1 cellular context compared by ENCODE assay signal in genomic region chr2:168711091-168711490, GRCh38.
TF ChIP-seq lines count a peak whose summit lies in the region.

No MANE protein-coding gene starts in this region.

TF ChIP-seq in GM12878, 131 proteins besides CTCF, POLR2A, EP300 and RAD21 (continued from another document):
- no peak for TF ChIP-seq ZBTB4 (CRISPR knock-in tag; IDR thresholded peaks at IDR 0.05)
- no peak for TF ChIP-seq KAT2A (conservative IDR thresholded peaks at IDR 0.05; ENCODE audit: control insufficient read depth, low read depth, low read length)
- no peak for TF ChIP-seq MXI1 (IDR thresholded peaks at IDR 0.05; ENCODE audit: low read depth, low read length)
- no peak for TF ChIP-seq POLR2AphosphoS5 (IDR thresholded peaks at IDR 0.05; ENCODE audit: low read length)
- TF ChIP-seq CBX5 (IDR thresholded peaks at IDR 0.05; ENCODE audit: low read depth), result no peak
- no peak for TF ChIP-seq FOXK2 (IDR thresholded peaks at IDR 0.05)
- no peak for TF ChIP-seq E2F4 (IDR thresholded peaks at IDR 0.05; ENCODE audit: low read depth, low read length)
- no peak for TF ChIP-seq STAT3 (IDR thresholded peaks at IDR 0.05; ENCODE audit: low read depth, low read length)
- TF ChIP-seq BCL3 (IDR thresholded peaks at IDR 0.05; ENCODE audit: borderline replicate concordance, insufficient read depth, low read depth, low read length, poor library complexity, severe bottlenecking), result no peak
- no peak for TF ChIP-seq ZSCAN29 (IDR thresholded peaks at IDR 0.05)
- TF ChIP-seq SIX5 (IDR thresholded peaks at IDR 0.05; ENCODE audit: low read depth, low read length, severe bottlenecking), result no peak
- TF ChIP-seq MTA2 (IDR thresholded peaks at IDR 0.05; ENCODE audit: low read depth), result peak; percentile 30; the same call in 1 of the 2 replicates
- no peak for TF ChIP-seq RCOR1 (conservative IDR thresholded peaks at IDR 0.05; ENCODE audit: low read depth, low read length)
- TF ChIP-seq TARDBP (IDR thresholded peaks at IDR 0.05; ENCODE audit: borderline replicate concordance), result no peak
- no peak for TF ChIP-seq CEBPZ (IDR thresholded peaks at IDR 0.05; ENCODE audit: low read depth, low read length)
- TF ChIP-seq TCF12 (IDR thresholded peaks at IDR 0.05; ENCODE audit: low read depth, low read length), result no peak
- TF ChIP-seq KDM1A (IDR thresholded peaks at IDR 0.05; ENCODE audit: borderline replicate concordance), result no peak
- no peak; a peak in 1 of 4 replicates for TF ChIP-seq IKZF2 (IDR thresholded peaks at IDR 0.05)
- TF ChIP-seq USF1 (IDR thresholded peaks at IDR 0.05; ENCODE audit: borderline replicate concordance, extremely low read length, insufficient read depth, low read depth, low read length), result no peak
- no peak for TF ChIP-seq MYC (IDR thresholded peaks at IDR 0.05; ENCODE audit: insufficient read depth, insufficient read length, insufficient replicate concordance, low read length, severe bottlenecking)
- TF ChIP-seq SMAD1 (IDR thresholded peaks at IDR 0.05; ENCODE audit: low read depth, partially characterized antibody), result no peak
- no peak for TF ChIP-seq NR2F1 (conservative IDR thresholded peaks at IDR 0.05)
- TF ChIP-seq FOXM1 (IDR thresholded peaks at IDR 0.05; ENCODE audit: low read depth, low read length), result peak; percentile 55; the same call in 1 of the 2 replicates
- TF ChIP-seq EED (IDR thresholded peaks at IDR 0.05; ENCODE audit: low read depth), result no peak
- no peak for TF ChIP-seq MEF2B (IDR thresholded peaks at IDR 0.05; ENCODE audit: partially characterized antibody, poor library complexity, severe bottlenecking)
- no peak for TF ChIP-seq HDGF (IDR thresholded peaks at IDR 0.05)
- TF ChIP-seq CREB1 (IDR thresholded peaks at IDR 0.05; ENCODE audit: low read depth), result peak; percentile 45; the same call in 1 of the 2 replicates
- no peak for TF ChIP-seq MLLT1 (IDR thresholded peaks at IDR 0.05)
- no peak for TF ChIP-seq NR2C1 (IDR thresholded peaks at IDR 0.05)
- TF ChIP-seq ATF7 (IDR thresholded peaks at IDR 0.05; ENCODE audit: low read depth), result peak; percentile 87
- peak; percentile 49; the same call in 1 of the 2 replicates for TF ChIP-seq BCL11A (IDR thresholded peaks at IDR 0.05; ENCODE audit: low read depth, low read length)
- TF ChIP-seq MEF2A (IDR thresholded peaks at IDR 0.05; ENCODE audit: insufficient read depth, low read depth, low read length), result peak; percentile 69; the same call in 1 of the 2 replicates
- TF ChIP-seq SREBF2 (IDR thresholded peaks at IDR 0.05; ENCODE audit: low read length), result no peak
- no peak for TF ChIP-seq YBX1 (IDR thresholded peaks at IDR 0.05)
- no peak for TF ChIP-seq HDAC2 (IDR thresholded peaks at IDR 0.05)
- peak; percentile 63 for TF ChIP-seq RUNX3 (IDR thresholded peaks at IDR 0.05; ENCODE audit: low read length)
- TF ChIP-seq DPF2 (IDR thresholded peaks at IDR 0.05), result peak; percentile 28; the same call in 1 of the 2 replicates
- TF ChIP-seq ZZZ3 (IDR thresholded peaks at IDR 0.05; ENCODE audit: control insufficient read depth, insufficient read length, low read depth), result no peak
- TF ChIP-seq JUND (IDR thresholded peaks at IDR 0.05; ENCODE audit: low read depth, low read length), result no peak
- no peak for TF ChIP-seq E4F1 (IDR thresholded peaks at IDR 0.05; ENCODE audit: borderline replicate concordance, partially characterized antibody)
- TF ChIP-seq RELB (IDR thresholded peaks at IDR 0.05; ENCODE audit: low read depth), result no peak
- TF ChIP-seq SPI1 (IDR thresholded peaks at IDR 0.05; ENCODE audit: borderline replicate concordance, insufficient read depth, low read depth, low read length), result no peak
- TF ChIP-seq ATF2 (IDR thresholded peaks at IDR 0.05; ENCODE audit: low read length), result peak; percentile 77; the same call in 1 of the 2 replicates
- peak; percentile 28; the same call in 1 of the 2 replicates for TF ChIP-seq JUNB (IDR thresholded peaks at IDR 0.05)
- TF ChIP-seq SIN3A (IDR thresholded peaks at IDR 0.05; ENCODE audit: low read depth, low read length), result no peak
